Comparison of ENCODE assay signal across 25 cellular contexts in the genomic region with DNA sequence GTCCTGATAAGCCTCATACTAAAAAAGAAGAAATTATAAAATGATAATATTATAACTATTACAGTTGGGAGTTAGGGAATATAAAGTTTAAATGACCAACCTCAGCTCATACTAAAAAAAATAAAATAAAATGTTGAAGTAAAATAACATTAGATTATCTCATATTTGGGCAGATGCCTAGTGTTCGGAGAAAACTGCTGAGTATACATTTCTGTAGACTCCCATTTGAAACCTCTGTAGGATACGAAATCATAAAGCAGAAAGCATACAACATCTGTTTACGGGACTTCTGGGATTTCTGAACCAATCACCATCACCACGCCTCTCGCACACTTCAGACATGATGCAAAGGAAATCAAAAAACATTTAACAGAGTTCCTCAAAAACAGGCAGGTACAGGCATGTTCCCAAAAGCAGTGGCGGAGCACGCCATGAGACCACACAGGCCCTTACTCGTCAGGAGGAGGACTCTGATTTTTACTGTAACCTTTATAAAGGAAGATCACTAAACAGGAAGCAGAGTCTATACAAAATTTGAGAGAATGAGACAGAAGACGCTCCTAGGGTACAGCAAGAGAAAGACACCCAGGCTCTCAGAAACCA. TPM values are rescaled to one million over a fixed set of nuclear protein-coding genes. Genes with fewer than 3 reads are reported as not detected.
A peak's percentile ranks its signal among the peaks of the same experiment; 100 is the strongest.
DNase-seq lines count a peak whose midpoint lies in the region; ATAC-seq and TF ChIP-seq lines count a peak whose summit lies in the region.
"Had no signal": no experiment of that assay in that cellular context is flagged by ENCODE, and none has a peak within 500 bp of the region (broad histone marks: within the 10 kb centered on the region; RNA-seq: fewer than 3 reads in every experiment).

No MANE protein-coding gene starts in this region.

- H3K27ac Mint-ChIP-seq in H9 (peak overlapping the region in 2 of 3 experiments; percentile 54 to 83; a peak in 3 of 7 replicates), WTC11 (peak overlapping the region; percentile 83; the same call in 1 of the 2 replicates)
- H3K27ac Mint-ChIP-seq: CD4-positive, alpha-beta memory T cell; GM23338 had no signal

- no peak overlapping the region for H3K14ac ChIP-seq in H9 (ENCODE audit: insufficient read depth, low read length)

- POLR2A ChIA-PET in WTC11 (lab: Charles Lee) = no interaction called here

- H3K4ac ChIP-seq in H9 (ENCODE audit: low read depth, low read length) = no peak overlapping the region

- intact Hi-C loops in prostate gland (cut with DNase I) = no loop called here
- intact Hi-C loops in sciatic nerve (cut with DNase I) = no loop called here

- H2AK5ac ChIP-seq in H9 (ENCODE audit: insufficient read length, low read length) = no peak overlapping the region

- H3T11ph ChIP-seq in H9 (ENCODE audit: low read length) = no peak overlapping the region

- H4K8ac ChIP-seq in H9 (replicated peaks; ENCODE audit: insufficient read length, low read depth, low read length) = no peak overlapping the region

- no peaks in the 10 kb centered on the region for H3K27me3 ChIP-seq in H9 (ENCODE audit: insufficient read depth, low read length)
- H3K27me3 ChIP-seq in prostate gland (replicated peaks; ENCODE audit: insufficient read depth) = no peaks in the 10 kb centered on the region
- H3K27me3 ChIP-seq: BLaER1, Peyer's patch, SJSA1 had no signal

- H3K27me3 Mint-ChIP-seq in H9 (ENCODE audit: low read depth) (no peaks in the 10 kb centered on the region), WTC11 (ENCODE audit: low read depth) (no peaks in the 10 kb centered on the region)
- H3K27me3 Mint-ChIP-seq: CD4-positive, alpha-beta memory T cell had no signal

- peaks cover 0 to 2% of the 10 kb centered on the region in 2 donors for H3K36me3 ChIP-seq in prostate gland

- H3K27ac ChIP-seq in H9 (ENCODE audit: insufficient read length, low read depth, low read length) (no peak overlapping the region), prostate gland (no peak overlapping the region)
- H3K27ac ChIP-seq: BLaER1, HL-60, KMS-11, Peyer's patch, SJSA1 had no signal

- H4K91ac ChIP-seq in H9 (ENCODE audit: insufficient read length, low read depth, low read length) = no peak overlapping the region

- H3K56ac ChIP-seq in H9 (ENCODE audit: insufficient read length, low read depth, low read length) = no peak overlapping the region

- no peak overlapping the region for H3K18ac ChIP-seq in H9 (ENCODE audit: insufficient read length, low read depth, low read length)

- no peak overlapping the region for H3K4me3 Mint-ChIP-seq in H9
- no peak overlapping the region for H3K4me3 Mint-ChIP-seq in WTC11
- H3K4me3 Mint-ChIP-seq: CD4-positive, alpha-beta memory T cell; GM23338 had no signal

- H3K79me1 ChIP-seq in H9 (ENCODE audit: insufficient read depth, low read depth, low read length, poor library complexity, severe bottlenecking) = no peaks in the 10 kb centered on the region

- H2AFZ ChIP-seq in H9 (ENCODE audit: low read length) = no peak overlapping the region
- H2AFZ ChIP-seq: GM23338 had no signal

- no peak overlapping the region for H2BK120ac ChIP-seq in H9 (ENCODE audit: low read depth, low read length, poor library complexity, severe bottlenecking)

- H2BK5ac ChIP-seq in H9 (ENCODE audit: insufficient read length, low read length) = no peak overlapping the region

- H2BK12ac ChIP-seq in H9 (ENCODE audit: insufficient read length, low read depth, low read length) = no peak overlapping the region

- peaks cover 6% of the 10 kb centered on the region for H3K9me3 ChIP-seq in H9 (ENCODE audit: control insufficient read depth, low read depth, low read length)
- H3K9me3 ChIP-seq in prostate gland = no peaks in the 10 kb centered on the region

- no peak overlapping the region for H3K9ac ChIP-seq in H9 (ENCODE audit: extremely low read depth, insufficient read length, low read length)
- H3K9ac ChIP-seq: BLaER1, KMS-11 had no signal

- H3K4me1 Mint-ChIP-seq in H9 = peaks cover 5 to 23% of the 10 kb centered on the region in 2 experiments
- peaks cover 23% of the 10 kb centered on the region for H3K4me1 Mint-ChIP-seq in WTC11

- H3K4me3 ChIP-seq in epithelial cell of esophagus (ENCODE audit: low read length) (no peak overlapping the region), prostate gland (no peak overlapping the region)
- H3K4me3 ChIP-seq: GM23338, Peyer's patch, SJSA1 had no signal

- no peak for TF ChIP-seq POLR2A in prostate gland (IDR thresholded peaks at IDR 0.05)

- no peaks in the 10 kb centered on the region for H3K4me1 ChIP-seq in H9 (ENCODE audit: insufficient read depth, low read length)
- no peaks in the 10 kb centered on the region for H3K4me1 ChIP-seq in prostate gland (replicated peaks)
- H3K4me1 ChIP-seq: BLaER1, Peyer's patch, SJSA1 had no signal

- H3K23ac ChIP-seq in H9 (ENCODE audit: insufficient read length, low read depth, low read length) = no peak overlapping the region

- H4K20me1 ChIP-seq in H9 (ENCODE audit: control insufficient read depth, insufficient read depth, insufficient read length) = no peaks in the 10 kb centered on the region

- no peak for TF ChIP-seq CTCF in H9 (conservative IDR thresholded peaks at IDR 0.05)
- no peak for TF ChIP-seq CTCF in WTC11 (IDR thresholded peaks at IDR 0.05)
- TF ChIP-seq CTCF in epithelial cell of esophagus (IDR thresholded peaks at IDR 0.05; ENCODE audit: insufficient read depth, low read depth, low read length, missing control alignments) = no peak
- no peak for TF ChIP-seq CTCF in prostate gland (IDR thresholded peaks at IDR 0.05)

- H3K23me2 ChIP-seq in H9 (ENCODE audit: insufficient read length, low read depth, low read length, poor library complexity, severe bottlenecking) = no peaks in the 10 kb centered on the region

- no peak for ATAC-seq in WTC11
- no peak for ATAC-seq in HG03196 (IDR thresholded peaks at IDR 0.05; ENCODE audit: unreplicated experiment)
- no peak for ATAC-seq in sciatic nerve
- ATAC-seq: GM23338, Right ventricle myocardium inferior had no signal

- WGBS in H9 (ENCODE audit: extremely low coverage, insufficient read length, low lambda C conversion rate) = no CpG with 5 or more reads among the region's 9 CpGs
- 65% methylated on average over 9 of the region's 9 CpGs for WGBS in prostate gland

- CTCF ChIA-PET in WTC11 (lab: Charles Lee) = no interaction called here

- H3K9me3 Mint-ChIP-seq in H9 (peaks cover 7 to 37% of the 10 kb centered on the region in 2 experiments), WTC11 (peaks cover 7% of the 10 kb centered on the region)

- H4K5ac ChIP-seq in H9 (ENCODE audit: insufficient read length, low read depth, low read length) = no peak overlapping the region

- H2BK20ac ChIP-seq in H9 (ENCODE audit: low read depth, low read length, poor library complexity, severe bottlenecking) = no peak overlapping the region

- no peak overlapping the region for H3K4me2 ChIP-seq in H9 (ENCODE audit: insufficient read depth, insufficient read length, low read length)
- H3K4me2 ChIP-seq: BLaER1, GM23338, KMS-11 had no signal

- peaks cover 28% of the 10 kb centered on the region for H3K79me2 ChIP-seq in H9 (ENCODE audit: insufficient read depth, low read length)

- H3K36me3 Mint-ChIP-seq in H9 (ENCODE audit: insufficient read depth in 1 of 3, low read depth in 3 of 3) = peaks cover 92 to 98% (median 94%) of the 10 kb centered on the region in 3 experiments
- peaks cover 91% of the 10 kb centered on the region for H3K36me3 Mint-ChIP-seq in WTC11

- no peak overlapping the region for H2BK15ac ChIP-seq in H9 (ENCODE audit: low read depth, low read length)

- no peak for DNase-seq in H9
- DNase-seq in WTC11 (ENCODE audit: low spot score) = no peak
- peak; percentile 58 for DNase-seq in epithelial cell of esophagus (ENCODE audit: low read depth)
- DNase-seq in prostate gland (ENCODE audit: low spot score) = peak; percentile 42
- DNase-seq in sciatic nerve (ENCODE audit: low spot score) = no peak
- DNase-seq in GM19240 (ENCODE audit: insufficient read length, low spot score) = no peak
- no peak for DNase-seq in amygdala (lab: John Stamatoyannopoulos, UW)
- DNase-seq: ACHN; Calu3; CD4-positive, alpha-beta memory T cell; DMS153; HCEC 1CT; NCI-H1417; NCI-H1694 treated with DMSO at 0.1 percent for 48 hours; NCI-H2081 treated with DMSO at 0.1 percent for 48 hours; NCI-H446; NCI-H526; Peyer's patch had no signal

TF ChIP-seq in WTC11, 78 proteins besides CTCF, POLR2A, EP300 and RAD21:
- no peak for TF ChIP-seq CREM (CRISPR knock-in tag; IDR thresholded peaks at IDR 0.05)
- no peak for TF ChIP-seq ESRRA (CRISPR knock-in tag; IDR thresholded peaks at IDR 0.05; ENCODE audit: borderline replicate concordance)

RNA-seq across cellular contexts. Expression of gene ZNF195, which starts 8.6 kb away (rescaled TPM):
- total RNA-seq in H9 (2021) = 108 and 116 TPM in 2 replicates
- total RNA-seq in WTC11 (2021) = 72.7 to 85.5 TPM (median 74.2 TPM) in 3 replicates
- 10 to 100 TPM; 29.6 to 33.2 TPM for total RNA-seq in prostate gland
- total RNA-seq in sciatic nerve = 21.0 TPM

Comparison
In these comparisons a context has a peak if more than half of its experiments do, and no peak if none do; other contexts are left out.
1. DNase-seq: peak in epithelial cell of esophagus (single experiment) and prostate gland (single experiment); none in H9 (single experiment), WTC11 (single experiment), sciatic nerve (single experiment), GM19240 (single experiment) and amygdala (0 of 56).